In genomic region chr17:1562178-1562643, GRCh38 we compare ENCODE assay signal across 8 cellular contexts. TPM values are rescaled to one million over a fixed set of nuclear protein-coding genes. Genes with fewer than 3 reads are reported as not detected.
DNase-seq lines count a peak whose midpoint lies in the region; ATAC-seq and TF ChIP-seq lines count a peak whose summit lies in the region.

No MANE protein-coding gene starts in this region.

- H3K27me3 Mint-ChIP-seq in nephron progenitor cell (ENCODE audit: low read depth, poor library complexity), result peaks cover 18% of the 10 kb centered on the region

- H3K36me3 ChIP-seq in PC-9 (ENCODE audit: low read depth), result 0 out of 2 replicates have a peak, but pooled peaks cover 6% of the 10 kb centered on the region

- intact Hi-C loops in PC-9 (cut with micrococcal nuclease; ENCODE audit: unreplicated experiment), result loop anchor here (1.0 to 2.0 kb wide), 3 partner anchors 74 to 155 kb away; no protein-coding TSS in a partner anchor

- no TSS peak for BruUV-seq in PC-9 (replicated peaks; lab: Mats Ljungman, UMichigan)

- POLR2A ChIA-PET in PC-9 (lab: Charles Lee; ENCODE audit: unreplicated experiment), result interaction anchor here (0.5 to 0.6 kb wide), 2 partner anchors 81 to 302 kb away, joined by 5 to 6 read pairs; no protein-coding TSS in a partner anchor

- H3K27ac ChIP-seq in PC-9, result no peak overlapping the region

- peaks cover 40% of the 10 kb centered on the region for H4K20me1 ChIP-seq in PC-9 (ENCODE audit: insufficient read depth)

- TF ChIP-seq CTCF in PC-9 (conservative IDR thresholded peaks at IDR 0.05) (no peak), epithelial cell of esophagus (IDR thresholded peaks at IDR 0.05; ENCODE audit: insufficient read depth, low read depth, low read length, missing control alignments) (no peak), nephron progenitor cell (IDR thresholded peaks at IDR 0.05) (no peak)

- H3K9me3 ChIP-seq in PC-9 (ENCODE audit: insufficient read depth, low read depth), result no peaks in the 10 kb centered on the region

- H3F3A ChIP-seq in PC-9 (ENCODE audit: insufficient read depth, low read depth), result peaks cover 22% of the 10 kb centered on the region; the same call in 1 of the 2 replicates

- CTCF ChIA-PET in PC-9 (lab: Charles Lee), result no interaction called here

- peak overlapping the region; percentile 72; the same call in 1 of the 2 replicates for H2AFZ ChIP-seq in PC-9

- DNase-seq in activated CD4-positive, alpha-beta T cell treated with anti-CD3 and anti-CD28 coated beads for 1 hour, result peak; percentile 12
- DNase-seq in activated CD4-positive, alpha-beta T cell treated with anti-CD3 and anti-CD28 coated beads for 48 hours, result no peak
- DNase-seq in PC-9 (no peak), epithelial cell of esophagus (ENCODE audit: low read depth) (no peak), nephron progenitor cell (no peak), DMS79 (lab: John Stamatoyannopoulos, UW) (no peak), COR-L47 (lab: John Stamatoyannopoulos, UW) (no peak)

- peaks cover 45% of the 10 kb centered on the region for H3K79me2 ChIP-seq in PC-9 (ENCODE audit: low read depth)

- H3K9me3 Mint-ChIP-seq in nephron progenitor cell, result no peaks in the 10 kb centered on the region

- peak; percentile 32 for ATAC-seq in HG02678 (IDR thresholded peaks at IDR 0.05; ENCODE audit: unreplicated experiment)

- H3K4me2 ChIP-seq in PC-9, result peak overlapping the region; percentile 91

- H3K9me2 ChIP-seq in PC-9 (ENCODE audit: insufficient read depth), result no peaks in the 10 kb centered on the region

- H3K36me3 Mint-ChIP-seq in nephron progenitor cell (ENCODE audit: low read depth), result peaks cover 5% of the 10 kb centered on the region

- peaks cover 25% of the 10 kb centered on the region for H3K4me1 ChIP-seq in PC-9 (replicated peaks; ENCODE audit: insufficient read depth)

- H3K4me1 Mint-ChIP-seq in nephron progenitor cell, result peaks cover 66% of the 10 kb centered on the region

- H3K4me3 Mint-ChIP-seq in nephron progenitor cell, result peak overlapping the region; percentile 11

- H3K27me3 ChIP-seq in PC-9 (ENCODE audit: insufficient read depth, low read depth), result no peaks in the 10 kb centered on the region

- H3K27ac Mint-ChIP-seq in nephron progenitor cell, result no peak overlapping the region

- peak overlapping the region; percentile 92 for H3K4me3 ChIP-seq in PC-9
- peak overlapping the region; percentile 65 for H3K4me3 ChIP-seq in epithelial cell of esophagus (ENCODE audit: low read length)

RNA-seq across cellular contexts. Expression of gene PITPNA, which starts 0.4 kb away (rescaled TPM):
- total RNA-seq in PC-9 (2021), result 80.3 and 87.4 TPM in 2 replicates

RNA-seq across cellular contexts. Expression of gene INPP5K, which starts 45.8 kb away (rescaled TPM):
- total RNA-seq in PC-9 (2021), result 41.9 and 42.9 TPM in 2 replicates
